9 cellular contexts compared by ENCODE assay signal in the genomic region with DNA sequence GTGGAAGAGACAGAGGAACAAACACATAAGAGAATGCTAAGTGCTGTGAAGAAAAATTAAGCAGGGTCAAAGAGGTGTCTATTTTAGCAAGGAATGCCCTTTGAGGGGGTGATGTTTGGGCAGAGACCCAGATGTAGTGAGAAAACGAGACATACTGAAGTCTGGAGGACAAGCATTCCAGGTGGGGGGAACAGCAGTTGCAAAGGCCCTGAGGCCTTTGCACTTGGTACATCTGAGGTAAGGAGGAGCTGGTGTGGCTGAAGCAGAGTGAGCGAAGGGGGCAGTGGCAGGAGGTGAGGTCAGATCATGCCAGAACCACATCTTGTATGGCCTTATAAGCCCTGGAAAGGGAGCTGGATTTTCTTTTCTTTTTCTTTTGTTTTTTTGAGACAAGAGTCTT. TPM values are rescaled to one million over a fixed set of nuclear protein-coding genes. Genes with fewer than 3 reads are reported as not detected.
"Had no signal": no experiment of that assay in that cellular context is flagged by ENCODE, and none has a peak within 500 bp of the region (broad histone marks: within the 10 kb centered on the region; RNA-seq: fewer than 3 reads in every experiment).

No MANE protein-coding gene starts in this region.

- DNase-seq: H9, HCEC 1CT, HFFc6, KG1 had no signal

- H3K4me3 ChIP-seq: GM23338 had no signal

- ATAC-seq: GM23338 had no signal

- FAIRE-seq: H1, H54 had no signal

- H3K27ac ChIP-seq: HL-60 had no signal

- H2AFZ ChIP-seq: GM23338 had no signal

- H3K4me2 ChIP-seq: GM23338 had no signal

RNA-seq across cellular contexts. Expression of gene GDF5, which starts 6.2 kb away (rescaled TPM):
- total RNA-seq: GM23338, H1, H9 had no signal
- polyA plus RNA-seq: GM23338, IgD-negative memory B cell had no signal
